ENCODE assay signal across 10 cellular contexts in the genomic region with DNA sequence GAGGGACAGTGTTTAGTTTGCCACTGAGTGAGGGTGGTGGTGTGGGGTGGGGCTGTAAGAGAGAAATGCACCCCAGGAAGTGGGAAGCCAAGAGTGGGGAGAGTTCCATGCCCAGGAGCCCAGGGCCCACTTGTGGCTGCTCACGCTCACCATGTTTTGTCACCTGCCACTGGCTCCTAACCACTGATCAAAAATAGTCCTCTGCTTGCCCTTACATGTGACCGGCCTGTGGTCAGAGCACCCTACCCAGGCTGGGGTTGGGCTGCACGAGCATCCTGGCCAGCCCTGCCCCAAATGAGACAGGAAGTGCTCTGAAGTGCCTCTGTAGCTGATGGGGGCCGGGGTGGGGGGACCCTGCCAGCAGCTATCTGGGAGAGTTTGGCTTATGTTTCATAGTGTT.
A peak's percentile ranks its signal among the peaks of the same experiment; 100 is the strongest.
DNase-seq lines count a peak whose midpoint lies in the region; ATAC-seq and TF ChIP-seq lines count a peak whose summit lies in the region.
"Had no signal": no experiment of that assay in that cellular context is flagged by ENCODE, and none has a peak within 500 bp of the region (broad histone marks: within the 10 kb centered on the region; RNA-seq: fewer than 3 reads in every experiment).

No MANE protein-coding gene starts in this region.

- H3K27me3 ChIP-seq in CD4-positive, alpha-beta T cell (ENCODE audit: control insufficient read depth, insufficient read depth, low read length): no peaks in the 10 kb centered on the region

- no peak for TF ChIP-seq CTCF in CD4-positive, alpha-beta T cell (IDR thresholded peaks at IDR 0.05)
- no peak for TF ChIP-seq CTCF in Calu3 (IDR thresholded peaks at IDR 0.05; ENCODE audit: unreplicated experiment)

- CTCF ChIA-PET in CD4-positive, alpha-beta T cell (lab: Charles Lee): no interaction called here
- CTCF ChIA-PET in Calu3 (lab: Charles Lee): no interaction called here
- CTCF ChIA-PET in HEK293T (lab: Yijun Ruan, JAX): no interaction called here

- POLR2A ChIA-PET in CD4-positive, alpha-beta T cell (lab: Charles Lee): interaction anchor here (1.0 kb wide), 1 partner anchor 45 kb away, joined by 4 read pairs; no protein-coding TSS in a partner anchor
- POLR2A ChIA-PET in HEK293T (lab: Yijun Ruan, JAX): no interaction called here

- H3K4me1 Mint-ChIP-seq in CD4-positive, alpha-beta T cell (ENCODE audit: low read depth): peaks cover 27% of the 10 kb centered on the region
- H3K4me1 Mint-ChIP-seq in Calu3 (ENCODE audit: low read depth, unreplicated experiment): no peaks in the 10 kb centered on the region

- peak overlapping the region; percentile 36 for H3K27ac Mint-ChIP-seq in CD4-positive, alpha-beta T cell
- no peak overlapping the region for H3K27ac Mint-ChIP-seq in Calu3 (ENCODE audit: unreplicated experiment)

- no peaks in the 10 kb centered on the region for H3K9me3 ChIP-seq in CD4-positive, alpha-beta T cell (ENCODE audit: control insufficient read depth, low read length)

- DNase-seq in CD4-positive, alpha-beta T cell: peak in 1 of 10 experiments; percentile 11
- peak; percentile 4 for DNase-seq in central memory CD4-positive, alpha-beta T cell
- DNase-seq in Calu3 (no peak), superior temporal gyrus (ENCODE audit: extremely low spot score) (no peak), HEK293T (ENCODE audit: extremely low spot score) (no peak), dedifferentiated amniotic fluid mesenchymal stem cell (ENCODE audit: extremely low spot score) (no peak)
- DNase-seq: SW 1271 had no signal

- ATAC-seq in CD4-positive, alpha-beta T cell (ENCODE audit: poor library complexity): peak; percentile 58
- ATAC-seq in GM19328 (IDR thresholded peaks at IDR 0.05; ENCODE audit: unreplicated experiment) (peak; percentile 38), HG03460 (IDR thresholded peaks at IDR 0.05; ENCODE audit: unreplicated experiment) (peak; percentile 51)

- H3K9me3 Mint-ChIP-seq in CD4-positive, alpha-beta T cell: no peaks in the 10 kb centered on the region
- H3K9me3 Mint-ChIP-seq in Calu3 (ENCODE audit: low read depth, unreplicated experiment): no peaks in the 10 kb centered on the region

- H3K27ac ChIP-seq in CD4-positive, alpha-beta T cell (ENCODE audit: low read depth, low read length): no peak overlapping the region
- H3K27ac ChIP-seq: epithelial cell of prostate had no signal

- H3K36me3 Mint-ChIP-seq in CD4-positive, alpha-beta T cell (ENCODE audit: low read depth): no peaks in the 10 kb centered on the region
- H3K36me3 Mint-ChIP-seq in Calu3 (ENCODE audit: insufficient read depth, unreplicated experiment): no peaks in the 10 kb centered on the region

- no peaks in the 10 kb centered on the region for H3K27me3 Mint-ChIP-seq in CD4-positive, alpha-beta T cell
- H3K27me3 Mint-ChIP-seq in Calu3 (ENCODE audit: unreplicated experiment): peaks cover 45% of the 10 kb centered on the region

- intact Hi-C loops in CD4-positive, alpha-beta T cell (cut with DNase I, micrococcal nuclease): no loop called here
- intact Hi-C loops in Calu3 (cut with micrococcal nuclease; ENCODE audit: unreplicated experiment): no loop called here

- H3K4me3 Mint-ChIP-seq in CD4-positive, alpha-beta T cell: no peak overlapping the region
- H3K4me3 Mint-ChIP-seq in Calu3 (ENCODE audit: low read depth, unreplicated experiment): no peak overlapping the region

- BruUV-seq in Calu3 (replicated peaks; lab: Mats Ljungman, UMichigan): no TSS peak

TF ChIP-seq in HEK293T, 16 proteins besides CTCF, POLR2A, EP300 and RAD21:
- TF ChIP-seq LEF1 (IDR thresholded peaks at IDR 0.05; ENCODE audit: borderline replicate concordance): no peak
- TF ChIP-seq HDGF (IDR thresholded peaks at IDR 0.05; ENCODE audit: borderline replicate concordance): no peak
- TF ChIP-seq SUZ12 (IDR thresholded peaks at IDR 0.05): no peak
- TF ChIP-seq FOXK2 (IDR thresholded peaks at IDR 0.05): no peak
- TF ChIP-seq ARNT (IDR thresholded peaks at IDR 0.05): no peak
- no peak for TF ChIP-seq ZNF384 (IDR thresholded peaks at IDR 0.05)
- TF ChIP-seq BHLHE40 (IDR thresholded peaks at IDR 0.05; ENCODE audit: borderline replicate concordance): no peak
TF ChIP-seq in HEK293T: peak in this region for 0.
